Comparison of ENCODE assay signal across 10 cellular contexts in genomic region chr3:9951126-9951525, GRCh38. TPM values are rescaled to one million over a fixed set of nuclear protein-coding genes. Genes with fewer than 3 reads are reported as not detected.
DNase-seq lines count a peak whose midpoint lies in the region; ATAC-seq and TF ChIP-seq lines count a peak whose summit lies in the region.
"Had no signal": no experiment of that assay in that cellular context is flagged by ENCODE, and none has a peak within 500 bp of the region (broad histone marks: within the 10 kb centered on the region; RNA-seq: fewer than 3 reads in every experiment).

No MANE protein-coding gene starts in this region.

- peak; percentile 13 for DNase-seq in stimulated activated CD4-positive, alpha-beta T cell treated with anti-CD3 and anti-CD28 coated beads, Interleukin-12 subunit alpha, Interleukin-12 subunit beta, amount 100 ng/mL, for 4 hours
- DNase-seq in stimulated activated CD4-positive, alpha-beta T cell treated with anti-CD3 and anti-CD28 coated beads, Interleukin-4, amount 100 ng/mL, for 4 hours, result no peak
- no peak for DNase-seq in central memory CD8-positive, alpha-beta T cell (ENCODE audit: low spot score in 2 of 2)
- DNase-seq in NCI-H146 treated with DMSO at 0.1 percent for 48 hours (lab: John Stamatoyannopoulos, UW; ENCODE audit: unreplicated experiment) (no peak), mucosa of descending colon (no peak), SW480 (ENCODE audit: low spot score) (no peak)
- DNase-seq: NCI-H2171 treated with DMSO at 0.1 percent for 48 hours had no signal

- peak overlapping the region; percentile 67 for H3K27ac ChIP-seq in temporal lobe (ENCODE audit: low read depth, low read length)

- intact Hi-C loops in mucosa of descending colon (cut with DNase I, micrococcal nuclease), result no loop called here

- peaks cover 10% of the 10 kb centered on the region for H3K4me1 ChIP-seq in mucosa of descending colon (ENCODE audit: low read depth)

- peaks cover 15% of the 10 kb centered on the region for H3K4me1 Mint-ChIP-seq in central memory CD8-positive, alpha-beta T cell

- H3K27ac Mint-ChIP-seq in central memory CD8-positive, alpha-beta T cell (ENCODE audit: low read depth), result peak overlapping the region; percentile 65

- no peak overlapping the region for H3K4me3 ChIP-seq in mucosa of descending colon

- H3K27me3 Mint-ChIP-seq in central memory CD8-positive, alpha-beta T cell, result no peaks in the 10 kb centered on the region

- H3K9me3 Mint-ChIP-seq in central memory CD8-positive, alpha-beta T cell, result no peaks in the 10 kb centered on the region
- H3K9me3 Mint-ChIP-seq: CD14-positive monocyte had no signal

- peak overlapping the region; percentile 90 for H3K4me3 Mint-ChIP-seq in central memory CD8-positive, alpha-beta T cell

- H3K36me3 Mint-ChIP-seq in central memory CD8-positive, alpha-beta T cell (ENCODE audit: insufficient read depth), result peaks cover 4% of the 10 kb centered on the region
- H3K36me3 Mint-ChIP-seq: CD14-positive monocyte had no signal

- H3K36me3 ChIP-seq in mucosa of descending colon (ENCODE audit: low read depth), result no peaks in the 10 kb centered on the region

- H3K9me3 ChIP-seq in mucosa of descending colon, result no peaks in the 10 kb centered on the region

- ATAC-seq in HG03571 (IDR thresholded peaks at IDR 0.05; ENCODE audit: unreplicated experiment) (peak; percentile 41), mucosa of descending colon (no peak)
- no peak for ATAC-seq in central memory CD8-positive, alpha-beta T cell (replicated peaks; ENCODE audit: extremely low read depth, poor library complexity, severe bottlenecking)

- no peak for TF ChIP-seq CTCF in mucosa of descending colon (IDR thresholded peaks at IDR 0.05)

RNA-seq across cellular contexts. Expression of gene PRRT3, which starts 1.1 kb away (rescaled TPM):
- total RNA-seq in temporal lobe (2.5 TPM), mucosa of descending colon (1 to 10 TPM; 1.0 to 1.8 (median 1.2) TPM)

RNA-seq across cellular contexts. Expression of gene CRELD1, which starts 17.5 kb away (rescaled TPM):
- 16.7 TPM for total RNA-seq in temporal lobe
- total RNA-seq in mucosa of descending colon, result 10 to 100 TPM; 16.7 to 54.1 (median 29.3) TPM

RNA-seq across cellular contexts. Expression of gene IL17RC, which starts 34.2 kb away (rescaled TPM):
- 3.2 TPM for total RNA-seq in temporal lobe
- 10 to 100 TPM; 36.1 to 45.6 (median 44.0) TPM for total RNA-seq in mucosa of descending colon

RNA-seq across cellular contexts. Expression of gene EMC3, which starts 35.5 kb away (rescaled TPM):
- total RNA-seq in temporal lobe (28.3 TPM), mucosa of descending colon (10 to 100 TPM; 61.2 to 75.5 (median 74.6) TPM)

RNA-seq across cellular contexts. Expression of gene IL17RE, which starts 48.5 kb away (rescaled TPM):
- total RNA-seq in temporal lobe (0.49 TPM), mucosa of descending colon (100 to 1,000 TPM in 1 of 3 donors, 10 to 100 TPM in 2; 41.8 to 116 (median 82.8) TPM)
